ENCODE assay signal across 29 cellular contexts in genomic region chrX:54909941-54910340, GRCh38.
DNase-seq lines count a peak whose midpoint lies in the region; TF ChIP-seq lines count a peak whose summit lies in the region.
"Had no signal": no experiment of that assay in that cellular context is flagged by ENCODE, and none has a peak within 500 bp of the region (broad histone marks: within the 10 kb centered on the region; RNA-seq: fewer than 3 reads in every experiment).

No MANE protein-coding gene starts in this region.

- H3K36me3 ChIP-seq in HEK293 (ENCODE audit: control insufficient read depth in 2 of 2, insufficient read depth in 1 of 2, low read length in 2 of 2) = no peaks in the 10 kb centered on the region
- H3K36me3 ChIP-seq: BE2C; BLaER1; BLaER1 treated with 17β-estradiol and CSF1 and Interleukin-3, amounts not matched to agents 10 nM and 100 nM had no signal

- in situ Hi-C loops in astrocyte of the spinal cord (cut with HindIII; ENCODE audit: low sequenced_read_pairs) = no loop called here

- H3K4me1 ChIP-seq in HEK293 (ENCODE audit: control insufficient read depth, insufficient read depth, low read length) = no peaks in the 10 kb centered on the region
- H3K4me1 ChIP-seq: A549; BE2C; BLaER1; BLaER1 treated with 17β-estradiol and CSF1 and Interleukin-3, amounts not matched to agents 10 nM and 100 nM; Caco-2 had no signal

- peaks cover 4% of the 10 kb centered on the region; the same call in 1 of the 2 replicates for H3K9me3 ChIP-seq in HEK293 (ENCODE audit: control insufficient read depth, insufficient read depth, low read depth, low read length)
- H3K9me3 ChIP-seq: A549, BE2C, Caco-2 had no signal

- H3K4me3 ChIP-seq in HEK293 (ENCODE audit: low read depth, low read length) = no peak overlapping the region
- H3K4me3 ChIP-seq in astrocyte of the spinal cord (ENCODE audit: low read depth, low read length) = no peak overlapping the region
- H3K4me3 ChIP-seq: A549; BLaER1; BLaER1 treated with 17β-estradiol and CSF1 and Interleukin-3, amounts not matched to agents 10 nM and 100 nM had no signal

- DNase-seq in astrocyte of the spinal cord (ENCODE audit: low read depth, low spot score) = peak; percentile 15
- no peak for DNase-seq in SHP77 (lab: John Stamatoyannopoulos, UW)
- DNase-seq in GOT3 (lab: John Stamatoyannopoulos, UW) = no peak
- DNase-seq: 8988T; ACHN; AML-193; BE2C; C1 segment of cervical spinal cord; Caco-2; Calu3; CD4-positive, alpha-beta memory T cell; CD4-positive, alpha-beta T cell; CD4-positive, CD25-positive, alpha-beta regulatory T cell; CD8-positive, alpha-beta memory T cell; CD8-positive, alpha-beta T cell; COR-L47; DMS 273 treated with DMSO at 0.1 percent for 48 hours; DMS153; DMS53; DMS79; DMS79 treated with DMSO at 0.1 percent for 48 hours; DND-41; EL had no signal

- POLR2A ChIA-PET in HEK293 (lab: Yijun Ruan, JAX) = no interaction called here

- no peak overlapping the region for H3K27ac ChIP-seq in HEK293 (ENCODE audit: extremely low read depth, low read depth, low read length)
- H3K27ac ChIP-seq: 22Rv1; A549; BLaER1; BLaER1 treated with 17β-estradiol and CSF1 and Interleukin-3, amounts not matched to agents 10 nM and 100 nM; C4-2B had no signal

- CTCF ChIA-PET in HEK293 (lab: Yijun Ruan, JAX) = no interaction called here

- TF ChIP-seq CTCF in HEK293 (tag by site-specific recombination; IDR thresholded peaks at IDR 0.05) = no peak
- TF ChIP-seq CTCF in astrocyte of the spinal cord (IDR thresholded peaks at IDR 0.05; ENCODE audit: low read depth, low read length) = no peak

TF ChIP-seq in HEK293, 187 proteins besides CTCF, POLR2A, EP300 and RAD21:
- TF ChIP-seq BCL11A (tag by site-specific recombination; IDR thresholded peaks at IDR 0.05; ENCODE audit: low read depth) (no peak), ZNF133 (tag by site-specific recombination; IDR thresholded peaks at IDR 0.05) (peak; percentile 93), MYNN (tag by site-specific recombination; IDR thresholded peaks at IDR 0.05; ENCODE audit: borderline replicate concordance) (no peak), ZIC2 (tag by site-specific recombination; IDR thresholded peaks at IDR 0.05) (no peak), ZNF658 (tag by site-specific recombination; IDR thresholded peaks at IDR 0.05) (no peak), ZNF211 (tag by site-specific recombination; IDR thresholded peaks at IDR 0.05; ENCODE audit: low read depth) (no peak), ZNF585B (tag by site-specific recombination; IDR thresholded peaks at IDR 0.05) (no peak), ZNF488 (tag by site-specific recombination; IDR thresholded peaks at IDR 0.05) (no peak), ZNF138 (tag by site-specific recombination; IDR thresholded peaks at IDR 0.05; ENCODE audit: borderline replicate concordance) (no peak), SETDB1 (IDR thresholded peaks at IDR 0.05; ENCODE audit: insufficient read length, low read length) (peak; percentile 16), ZNF645 (tag by site-specific recombination; IDR thresholded peaks at IDR 0.05) (no peak), ZNF292 (tag by site-specific recombination; IDR thresholded peaks at IDR 0.05; ENCODE audit: borderline replicate concordance, low read depth) (no peak), HOXA7 (CRISPR knock-in tag; IDR thresholded peaks at IDR 0.05; ENCODE audit: borderline replicate concordance) (no peak)
- TF ChIP-seq, protein P1, sequence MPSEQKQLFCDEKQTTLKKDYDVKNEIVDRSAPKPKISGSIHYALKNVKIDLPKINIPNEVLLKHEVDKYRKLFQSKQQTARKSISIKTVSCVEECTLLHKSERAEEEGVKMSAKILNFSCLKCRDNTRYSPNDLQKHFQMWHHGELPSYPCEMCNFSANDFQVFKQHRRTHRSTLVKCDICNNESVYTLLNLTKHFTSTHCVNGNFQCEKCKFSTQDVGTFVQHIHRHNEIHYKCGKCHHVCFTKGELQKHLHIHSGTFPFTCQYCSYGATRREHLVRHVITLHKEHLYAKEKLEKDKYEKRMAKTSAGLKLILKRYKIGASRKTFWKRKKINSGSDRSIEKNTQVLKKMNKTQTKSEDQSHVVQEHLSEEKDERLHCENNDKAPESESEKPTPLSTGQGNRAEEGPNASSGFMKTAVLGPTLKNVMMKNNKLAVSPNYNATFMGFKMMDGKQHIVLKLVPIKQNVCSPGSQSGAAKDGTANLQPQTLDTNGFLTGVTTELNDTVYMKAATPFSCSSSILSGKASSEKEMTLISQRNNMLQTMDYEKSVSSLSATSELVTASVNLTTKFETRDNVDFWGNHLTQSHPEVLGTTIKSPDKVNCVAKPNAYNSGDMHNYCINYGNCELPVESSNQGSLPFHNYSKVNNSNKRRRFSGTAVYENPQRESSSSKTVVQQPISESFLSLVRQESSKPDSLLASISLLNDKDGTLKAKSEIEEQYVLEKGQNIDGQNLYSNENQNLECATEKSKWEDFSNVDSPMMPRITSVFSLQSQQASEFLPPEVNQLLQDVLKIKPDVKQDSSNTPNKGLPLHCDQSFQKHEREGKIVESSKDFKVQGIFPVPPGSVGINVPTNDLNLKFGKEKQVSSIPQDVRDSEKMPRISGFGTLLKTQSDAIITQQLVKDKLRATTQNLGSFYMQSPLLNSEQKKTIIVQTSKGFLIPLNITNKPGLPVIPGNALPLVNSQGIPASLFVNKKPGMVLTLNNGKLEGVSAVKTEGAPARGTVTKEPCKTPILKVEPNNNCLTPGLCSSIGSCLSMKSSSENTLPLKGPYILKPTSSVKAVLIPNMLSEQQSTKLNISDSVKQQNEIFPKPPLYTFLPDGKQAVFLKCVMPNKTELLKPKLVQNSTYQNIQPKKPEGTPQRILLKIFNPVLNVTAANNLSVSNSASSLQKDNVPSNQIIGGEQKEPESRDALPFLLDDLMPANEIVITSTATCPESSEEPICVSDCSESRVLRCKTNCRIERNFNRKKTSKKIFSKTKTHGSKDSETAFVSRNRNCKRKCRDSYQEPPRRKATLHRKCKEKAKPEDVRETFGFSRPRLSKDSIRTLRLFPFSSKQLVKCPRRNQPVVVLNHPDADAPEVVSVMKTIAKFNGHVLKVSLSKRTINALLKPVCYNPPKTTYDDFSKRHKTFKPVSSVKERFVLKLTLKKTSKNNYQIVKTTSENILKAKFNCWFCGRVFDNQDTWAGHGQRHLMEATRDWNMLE (tag by site-specific recombination; conservative IDR thresholded peaks at IDR 0.05; ENCODE audit: low read depth) = no peak
TF ChIP-seq in HEK293: peak in this region for 2.
